ENCODE assay signal across 8 cellular contexts in genomic region chr6:36962874-36963273, GRCh38. TPM values are rescaled to one million over a fixed set of nuclear protein-coding genes. Genes with fewer than 3 reads are reported as not detected.
DNase-seq lines count a peak whose midpoint lies in the region; ATAC-seq, FAIRE-seq and TF ChIP-seq lines count a peak whose summit lies in the region.

No MANE protein-coding gene starts in this region.

- no TSS peak for BruUV-seq in HepG2 (replicated peaks; lab: Mats Ljungman, UMichigan)

- peaks cover 30% of the 10 kb centered on the region for H3K4me1 Mint-ChIP-seq in activated B cell treated with CpG ODN at 0.5 μM for 24 hours

- no peak overlapping the region for H3K4me2 ChIP-seq in HepG2 (ENCODE audit: low read depth, low read length)

- no peaks in the 10 kb centered on the region for H3K9me3 Mint-ChIP-seq in activated B cell treated with CpG ODN at 0.5 μM for 24 hours

- CTCF ChIA-PET in activated B cell treated with CpG ODN at 0.5 μM for 24 hours (lab: Charles Lee), result interaction anchor here (1.1 to 1.6 kb wide), 3 partner anchors 23 to 55 kb away, joined by 4 to 5 read pairs (median 4); partner anchors contain the start of gene MTCH1
- CTCF ChIA-PET in HepG2 (lab: Yijun Ruan, JAX; ENCODE audit: low intra/inter-chr PET ratio, low total read pairs), result no interaction called here

- H3K4me3 ChIP-seq in breast epithelium (no peak overlapping the region), HepG2 (replicated peaks in 1 of 3; ENCODE audit: insufficient read depth in 1 of 3, low read depth in 2 of 3, low read length in 3 of 3) (no peak overlapping the region)

- WGBS in HepG2 (ENCODE audit: low lambda C conversion rate), result 72% methylated on average over 12 of the region's 12 CpGs

- TF ChIP-seq EP300 in HepG2 (IDR thresholded peaks at IDR 0.05; ENCODE audit: low read depth in 2 of 2, low read length in 2 of 2), result no peak
- TF ChIP-seq EP300 in HepG2 (CRISPR knock-in tag; IDR thresholded peaks at IDR 0.05; ENCODE audit: borderline replicate concordance), result no peak

- H2AFZ ChIP-seq in HepG2 (ENCODE audit: low read length), result no peak overlapping the region

- FAIRE-seq in HepG2 (lab: Jason Lieb, UNC), result no peak

- no peaks in the 10 kb centered on the region for H3K27me3 ChIP-seq in breast epithelium
- H3K27me3 ChIP-seq in HepG2 (ENCODE audit: control insufficient read depth in 1 of 2, insufficient read depth in 2 of 2, low read length in 2 of 2), result peaks cover 3 to 16% of the 10 kb centered on the region in 2 experiments; a peak in 2 of 5 replicates

- TF ChIP-seq CTCF in activated B cell treated with CpG ODN at 0.5 μM for 24 hours (IDR thresholded peaks at IDR 0.05) (no peak), breast epithelium (IDR thresholded peaks at IDR 0.05) (no peak), HepG2 (CRISPR knock-in tag; IDR thresholded peaks at IDR 0.05) (no peak)

- DNase-seq in CD1c-positive myeloid dendritic cell (ENCODE audit: extremely low spot score) (peak; percentile 94), HT1080 (ENCODE audit: low read depth) (peak; percentile 38), activated B cell treated with CpG ODN at 0.5 μM for 24 hours (peak; percentile 74), breast epithelium (ENCODE audit: low spot score in 2 of 2) (no peak), HepG2 (ENCODE audit: low spot score) (no peak), NCI-H2107 (lab: John Stamatoyannopoulos, UW) (no peak)
- DNase-seq in stimulated activated CD8-positive, alpha-beta memory T cell treated with anti-CD3 and anti-CD28 coated beads, Interleukin-15, amount 100 ng/mL, for 24 hours (ENCODE audit: low read depth), result peak; percentile 25

- in situ Hi-C loops in HepG2 (cut with HindIII; ENCODE audit: extremely low pct_ligation_motif_present, low pct_unique_long_range_greater_than_20kb), result no loop called here

- H4K20me1 ChIP-seq in HepG2 (ENCODE audit: insufficient read depth, low read length), result no peaks in the 10 kb centered on the region

- H3K4me3 Mint-ChIP-seq in activated B cell treated with CpG ODN at 0.5 μM for 24 hours, result peak overlapping the region; percentile 67

- no peak for TF ChIP-seq RAD21 in HepG2 (CRISPR knock-in tag; IDR thresholded peaks at IDR 0.05)

- H3K27me3 Mint-ChIP-seq in activated B cell treated with CpG ODN at 0.5 μM for 24 hours, result no peaks in the 10 kb centered on the region

- no peak overlapping the region for H3K9ac ChIP-seq in HepG2 (ENCODE audit: insufficient read depth, low read depth, low read length)

- peak overlapping the region; percentile 88 for H3K27ac Mint-ChIP-seq in activated B cell treated with CpG ODN at 0.5 μM for 24 hours

- intact Hi-C loops in activated B cell treated with CpG ODN at 0.5 μM for 24 hours (cut with micrococcal nuclease), result loop anchor here (1.0 to 5.0 kb wide), 3 partner anchors 23 to 76 kb away; partner anchors contain the start of genes C6orf89, FGD2 and MTCH1
- intact Hi-C loops in breast epithelium (cut with DNase I; ENCODE audit: low total_unique reads), result no loop called here
- intact Hi-C loops in HepG2 (cut with micrococcal nuclease; ENCODE audit: unreplicated experiment), result no loop called here

- H3K36me3 Mint-ChIP-seq in activated B cell treated with CpG ODN at 0.5 μM for 24 hours (ENCODE audit: low read depth), result peaks cover 16% of the 10 kb centered on the region

- ATAC-seq in activated B cell treated with CpG ODN at 0.5 μM for 24 hours (ENCODE audit: low read depth) (peak; percentile 80), HepG2 (no peak), HG03108 (IDR thresholded peaks at IDR 0.05; ENCODE audit: unreplicated experiment) (no peak)

- H3K36me3 ChIP-seq in breast epithelium (no peaks in the 10 kb centered on the region), HepG2 (replicated peaks in 1 of 2; ENCODE audit: control insufficient read depth in 1 of 2, insufficient read depth in 2 of 2, low read length in 2 of 2) (peaks cover 3 to 8% of the 10 kb centered on the region in 2 experiments; a peak in 4 of 5 replicates)

- TF ChIP-seq POLR2A in breast epithelium (IDR thresholded peaks at IDR 0.05) (no peak), HepG2 (IDR thresholded peaks at IDR 0.05; ENCODE audit: insufficient read depth in 1 of 2, low read depth in 2 of 2, low read length in 2 of 2) (no peak)

- H3K4me1 ChIP-seq in breast epithelium, result peaks cover 0 to 18% of the 10 kb centered on the region in 2 donors
- peaks cover 8% of the 10 kb centered on the region; the same call in 1 of the 2 replicates for H3K4me1 ChIP-seq in HepG2 (ENCODE audit: insufficient read depth, low read length)

- H3K27ac ChIP-seq in breast epithelium, result peak overlapping the region; percentile 5 to 14
- no peak overlapping the region for H3K27ac ChIP-seq in HepG2 (ENCODE audit: extremely low read length, insufficient read depth, low read length)

- POLR2A ChIA-PET in activated B cell treated with CpG ODN at 0.5 μM for 24 hours (lab: Charles Lee) (interaction anchor here (0.7 to 2.7 kb wide), 3 partner anchors 23 to 280 kb away, joined by 3 to 11 read pairs (median 3); partner anchors contain the start of genes MTCH1 and PPIL1), HepG2 (lab: Yijun Ruan, JAX) (no interaction called here)

- H3K9me3 ChIP-seq in breast epithelium (no peaks in the 10 kb centered on the region), HepG2 (ENCODE audit: low read length) (no peaks in the 10 kb centered on the region)

- H3K79me2 ChIP-seq in HepG2 (ENCODE audit: insufficient read depth, low read length), result no peaks in the 10 kb centered on the region

RNA-seq across cellular contexts. Expression of gene PI16, which starts 8.3 kb away (rescaled TPM):
- total RNA-seq in HT1080 (2014; rRNA removed; shearing (Covaris generic)), result 0.08 TPM in 1 of 2 replicates, not detected in the other
- 0.08 and 0.50 TPM in 2 replicates for polyA plus RNA-seq in HT1080 (2015; cell fraction: cytosol; rRNA removed)
- polyA plus RNA-seq in HT1080 (2015; cell fraction: nucleus; rRNA removed), result 0.46 and 0.47 TPM in 2 replicates
- 0.10 and 0.78 TPM in 2 replicates for total RNA-seq in activated B cell treated with CpG ODN at 0.5 μM for 24 hours
- 10 to 100 TPM in 1 of 3 donors, 1 to 10 TPM in 2; 2.8 to 14.9 (median 5.2) TPM for total RNA-seq in breast epithelium
- total RNA-seq in HepG2 (2016; rRNA removed; fragmentation: Illumina TruSeq; extraction: Trizol), result not detected in 2 replicates
- total RNA-seq in HepG2 (2016; cell fraction: cytosol; rRNA removed; fragmentation: Illumina TruSeq; extraction: Trizol; ENCODE audit: low read depth), result not detected in 2 replicates
- total RNA-seq in HepG2 (2016; cell fraction: insoluble cytoplasmic fraction; rRNA removed; fragmentation: Illumina TruSeq; extraction: Trizol), result not detected in 2 replicates
- total RNA-seq in HepG2 (2016; cell fraction: membrane; rRNA removed; fragmentation: Illumina TruSeq; extraction: Trizol), result not detected in 2 replicates
- not detected in 2 replicates for total RNA-seq in HepG2 (2016; cell fraction: nucleus; rRNA removed; fragmentation: Illumina TruSeq; extraction: Trizol)
- polyA plus RNA-seq in HepG2 (2011; rRNA removed), result not detected in 2 replicates
- polyA plus RNA-seq in HepG2 (2011; cell fraction: cytosol; rRNA removed), result not detected in 2 replicates
- polyA plus RNA-seq in HepG2 (2011; cell fraction: nucleus; rRNA removed), result not detected in 2 replicates
- not detected in 2 replicates for polyA plus RNA-seq in HepG2 (2012)
- polyA plus RNA-seq in HepG2 (2016; cell fraction: cytosol; fragmentation: Illumina TruSeq; extraction: Trizol; ENCODE audit: low read depth), result not detected in 2 replicates
- not detected in 2 replicates for polyA plus RNA-seq in HepG2 (2016; cell fraction: insoluble cytoplasmic fraction; fragmentation: Illumina TruSeq; extraction: Trizol; ENCODE audit: low read depth)
- not detected in 2 replicates for polyA plus RNA-seq in HepG2 (2016; cell fraction: membrane; fragmentation: Illumina TruSeq; extraction: Trizol; ENCODE audit: low read depth)
- not detected in 2 replicates for polyA plus RNA-seq in HepG2 (2016; cell fraction: nucleus; fragmentation: Illumina TruSeq; extraction: Trizol; ENCODE audit: insufficient read depth, low read depth)
- 0.33 TPM in 1 of 2 replicates, not detected in the other for polyA minus RNA-seq in HepG2 (2011; rRNA and poly(A)+ RNA removed; ENCODE audit: low replicate concordance)
- not detected in 2 replicates for polyA minus RNA-seq in HepG2 (2011; cell fraction: cytosol; rRNA and poly(A)+ RNA removed)
- not detected in 2 replicates for polyA minus RNA-seq in HepG2 (2011; cell fraction: nucleus; rRNA and poly(A)+ RNA removed)

RNA-seq across cellular contexts. Expression of gene MTCH1, which starts 23.1 kb away (rescaled TPM):
- 263 and 264 TPM in 2 replicates for total RNA-seq in HT1080 (2014; rRNA removed; shearing (Covaris generic))
- 154 and 175 TPM in 2 replicates for polyA plus RNA-seq in HT1080 (2015; cell fraction: cytosol; rRNA removed)
- polyA plus RNA-seq in HT1080 (2015; cell fraction: nucleus; rRNA removed), result 146 and 154 TPM in 2 replicates
- total RNA-seq in activated B cell treated with CpG ODN at 0.5 μM for 24 hours, result 128 and 133 TPM in 2 replicates
- 100 to 1,000 TPM; 187 to 229 (median 215) TPM for total RNA-seq in breast epithelium
- total RNA-seq in HepG2 (2016; rRNA removed; fragmentation: Illumina TruSeq; extraction: Trizol), result 115 and 144 TPM in 2 replicates
- total RNA-seq in HepG2 (2016; cell fraction: cytosol; rRNA removed; fragmentation: Illumina TruSeq; extraction: Trizol; ENCODE audit: low read depth), result 53.5 and 64.3 TPM in 2 replicates
- total RNA-seq in HepG2 (2016; cell fraction: insoluble cytoplasmic fraction; rRNA removed; fragmentation: Illumina TruSeq; extraction: Trizol), result 99.7 and 146 TPM in 2 replicates
- 112 and 127 TPM in 2 replicates for total RNA-seq in HepG2 (2016; cell fraction: membrane; rRNA removed; fragmentation: Illumina TruSeq; extraction: Trizol)
- total RNA-seq in HepG2 (2016; cell fraction: nucleus; rRNA removed; fragmentation: Illumina TruSeq; extraction: Trizol), result 129 and 139 TPM in 2 replicates
- polyA plus RNA-seq in HepG2 (2011; rRNA removed), result 86.2 and 96.1 TPM in 2 replicates
- 84.5 and 90.6 TPM in 2 replicates for polyA plus RNA-seq in HepG2 (2011; cell fraction: cytosol; rRNA removed)
- 168 and 184 TPM in 2 replicates for polyA plus RNA-seq in HepG2 (2011; cell fraction: nucleus; rRNA removed)
- 90.8 and 127 TPM in 2 replicates for polyA plus RNA-seq in HepG2 (2012)
- 50.6 and 64.6 TPM in 2 replicates for polyA plus RNA-seq in HepG2 (2016; cell fraction: cytosol; fragmentation: Illumina TruSeq; extraction: Trizol; ENCODE audit: low read depth)
- 92.2 and 107 TPM in 2 replicates for polyA plus RNA-seq in HepG2 (2016; cell fraction: insoluble cytoplasmic fraction; fragmentation: Illumina TruSeq; extraction: Trizol; ENCODE audit: low read depth)
- polyA plus RNA-seq in HepG2 (2016; cell fraction: membrane; fragmentation: Illumina TruSeq; extraction: Trizol; ENCODE audit: low read depth), result 86.2 and 95.7 TPM in 2 replicates
- 185 and 196 TPM in 2 replicates for polyA plus RNA-seq in HepG2 (2016; cell fraction: nucleus; fragmentation: Illumina TruSeq; extraction: Trizol; ENCODE audit: insufficient read depth, low read depth)
- polyA minus RNA-seq in HepG2 (2011; rRNA and poly(A)+ RNA removed; ENCODE audit: low replicate concordance), result 134 and 163 TPM in 2 replicates
- polyA minus RNA-seq in HepG2 (2011; cell fraction: cytosol; rRNA and poly(A)+ RNA removed), result 32.2 and 36.3 TPM in 2 replicates
- 109 and 138 TPM in 2 replicates for polyA minus RNA-seq in HepG2 (2011; cell fraction: nucleus; rRNA and poly(A)+ RNA removed)

RNA-seq across cellular contexts. Expression of gene FGD2, which starts 42.6 kb away (rescaled TPM):
- 0.08 TPM in 1 of 2 replicates, not detected in the other for total RNA-seq in HT1080 (2014; rRNA removed; shearing (Covaris generic))
- polyA plus RNA-seq in HT1080 (2015; cell fraction: cytosol; rRNA removed), result not detected in 2 replicates
- 0.06 TPM in 1 of 2 replicates, not detected in the other for polyA plus RNA-seq in HT1080 (2015; cell fraction: nucleus; rRNA removed)
- total RNA-seq in activated B cell treated with CpG ODN at 0.5 μM for 24 hours, result 362 and 435 TPM in 2 replicates
- total RNA-seq in breast epithelium, result 10 to 100 TPM; 11.5 to 51.4 (median 18.6) TPM
- not detected in 2 replicates for total RNA-seq in HepG2 (2016; rRNA removed; fragmentation: Illumina TruSeq; extraction: Trizol)
- not detected in 2 replicates for total RNA-seq in HepG2 (2016; cell fraction: cytosol; rRNA removed; fragmentation: Illumina TruSeq; extraction: Trizol; ENCODE audit: low read depth)
- not detected in 2 replicates for total RNA-seq in HepG2 (2016; cell fraction: insoluble cytoplasmic fraction; rRNA removed; fragmentation: Illumina TruSeq; extraction: Trizol)
- not detected in 2 replicates for total RNA-seq in HepG2 (2016; cell fraction: membrane; rRNA removed; fragmentation: Illumina TruSeq; extraction: Trizol)
- not detected in 2 replicates for total RNA-seq in HepG2 (2016; cell fraction: nucleus; rRNA removed; fragmentation: Illumina TruSeq; extraction: Trizol)
- polyA plus RNA-seq in HepG2 (2011; rRNA removed), result 0.03 TPM in 1 of 2 replicates, not detected in the other
- polyA plus RNA-seq in HepG2 (2011; cell fraction: cytosol; rRNA removed), result not detected in 2 replicates
- polyA plus RNA-seq in HepG2 (2011; cell fraction: nucleus; rRNA removed), result 0.13 and 0.17 TPM in 2 replicates
- not detected in 2 replicates for polyA plus RNA-seq in HepG2 (2012)
- not detected in 2 replicates for polyA plus RNA-seq in HepG2 (2016; cell fraction: cytosol; fragmentation: Illumina TruSeq; extraction: Trizol; ENCODE audit: low read depth)
- not detected in 2 replicates for polyA plus RNA-seq in HepG2 (2016; cell fraction: insoluble cytoplasmic fraction; fragmentation: Illumina TruSeq; extraction: Trizol; ENCODE audit: low read depth)
- not detected in 2 replicates for polyA plus RNA-seq in HepG2 (2016; cell fraction: membrane; fragmentation: Illumina TruSeq; extraction: Trizol; ENCODE audit: low read depth)
- not detected in 2 replicates for polyA plus RNA-seq in HepG2 (2016; cell fraction: nucleus; fragmentation: Illumina TruSeq; extraction: Trizol; ENCODE audit: insufficient read depth, low read depth)
- not detected in 2 replicates for polyA minus RNA-seq in HepG2 (2011; rRNA and poly(A)+ RNA removed; ENCODE audit: low replicate concordance)
- polyA minus RNA-seq in HepG2 (2011; cell fraction: cytosol; rRNA and poly(A)+ RNA removed), result not detected in 2 replicates
- polyA minus RNA-seq in HepG2 (2011; cell fraction: nucleus; rRNA and poly(A)+ RNA removed), result 0.25 TPM in 1 of 2 replicates, not detected in the other

Comparison
In these comparisons a context has a peak if more than half of its experiments do, and no peak if none do; other contexts are left out.
1. DNase-seq: peak in CD1c-positive myeloid dendritic cell (single experiment), HT1080 (single experiment), activated B cell treated with CpG ODN at 0.5 μM for 24 hours (single experiment) and stimulated activated CD8-positive, alpha-beta memory T cell treated with anti-CD3 and anti-CD28 coated beads, Interleukin-15, amount 100 ng/mL, for 24 hours (single experiment); none in breast epithelium (0 of 2), HepG2 (single experiment) and NCI-H2107 (single experiment).
2. RNA of gene FGD2, which starts 42.6 kb away (total RNA-seq): 362 to 435 TPM in activated B cell treated with CpG ODN at 0.5 μM for 24 hours and 11.5 to 51.4 TPM in breast epithelium; 0.08 TPM in HT1080 and not detected in HepG2; every median in the first group is over 10 times any median in the second.